In the genomic region with DNA sequence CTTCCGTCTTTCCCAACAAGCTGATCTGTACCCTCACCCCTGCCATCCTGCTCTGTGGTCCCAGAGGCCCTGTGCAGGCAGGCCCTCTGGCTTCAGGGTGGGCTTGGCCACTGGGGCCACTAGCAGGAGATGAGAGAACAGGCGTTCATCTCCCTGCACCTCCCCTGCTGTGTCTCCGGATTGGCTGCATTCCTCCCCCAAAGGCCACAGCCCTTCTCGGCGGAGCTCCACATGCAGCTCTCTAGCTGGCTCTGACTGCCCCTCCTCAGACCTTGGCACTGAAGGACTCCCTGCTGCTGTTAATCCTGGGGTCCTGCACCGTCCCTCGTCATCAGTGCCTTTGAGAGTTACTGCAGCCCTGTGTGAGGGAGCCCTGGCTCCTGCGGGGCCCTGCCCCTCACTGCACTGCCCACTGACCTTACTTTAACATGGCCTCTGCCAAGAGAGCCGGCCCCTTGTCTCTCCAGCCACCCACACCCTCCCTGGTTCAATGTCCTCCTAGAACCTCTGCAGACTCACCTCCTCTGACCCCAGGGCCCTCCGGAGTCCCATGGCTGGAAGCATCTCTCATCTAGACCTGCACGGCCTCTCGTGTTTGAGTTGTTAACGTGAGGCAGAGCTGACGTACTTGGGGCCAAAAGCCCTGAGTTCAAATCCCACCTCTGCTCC, we compare ENCODE assay signal across 21 cellular contexts.
DNase-seq lines count a peak whose midpoint lies in the region; ATAC-seq, FAIRE-seq and TF ChIP-seq lines count a peak whose summit lies in the region.
"Had no signal": no experiment of that assay in that cellular context is flagged by ENCODE, and none has a peak within 500 bp of the region (broad histone marks: within the 10 kb centered on the region; RNA-seq: fewer than 3 reads in every experiment).

No MANE protein-coding gene starts in this region.

- no peak for TF ChIP-seq EP300 in A549 (IDR thresholded peaks at IDR 0.05)

- H3K27ac Mint-ChIP-seq in HFFc6 (peak overlapping the region; percentile 77), MCF 10A (ENCODE audit: low read depth, unreplicated experiment) (no peak overlapping the region), T-cell (no peak overlapping the region)
- H3K27ac Mint-ChIP-seq: activated T-helper 2 cell treated with anti-CD3 and anti-CD28 coated beads, Interferon-gamma antibody, Interleukin-2, Interleukin-4, amounts not matched to agents 10 μg/mL and 5 μg/mL and 100 μg/mL, durations not matched to agents 14 hours and 24 hours and 36 hours; CD14-positive monocyte; memory B cell; nephron progenitor cell; T-helper 2 cell treated with Interferon-gamma antibody and Interleukin-4, amounts not matched to agents 5 μg/mL and 100 μg/mL, for 36 hours had no signal

- H4K5ac ChIP-seq in mesendoderm (ENCODE audit: low read length): no peak overlapping the region

- H3K4me2 ChIP-seq in A549 (peak overlapping the region; percentile 41), mesendoderm (ENCODE audit: low read length) (no peak overlapping the region)

- H3K4me3 Mint-ChIP-seq in HFFc6 (peak overlapping the region; percentile 51), MCF 10A (ENCODE audit: unreplicated experiment) (no peak overlapping the region), T-cell (no peak overlapping the region)
- H3K4me3 Mint-ChIP-seq: CD14-positive monocyte; memory B cell; nephron progenitor cell; T-helper 2 cell treated with Interferon-gamma antibody and Interleukin-4, amounts not matched to agents 5 μg/mL and 100 μg/mL, for 36 hours had no signal

- no peak overlapping the region for H2AK5ac ChIP-seq in mesendoderm (ENCODE audit: low read length)

- peaks cover 11% of the 10 kb centered on the region for H3K27me3 Mint-ChIP-seq in HFFc6 (ENCODE audit: insufficient read depth)
- H3K27me3 Mint-ChIP-seq in MCF 10A (ENCODE audit: insufficient read depth, unreplicated experiment): peaks cover 11% of the 10 kb centered on the region
- peaks cover 17 to 24% of the 10 kb centered on the region in 2 donors for H3K27me3 Mint-ChIP-seq in T-cell

- CTCF ChIA-PET in A549 (lab: Yijun Ruan, JAX): interaction anchor here (1.3 kb wide), 1 partner anchor 20 kb away, joined by 3 read pairs; no protein-coding TSS in a partner anchor
- CTCF ChIA-PET in MCF 10A (lab: Yijun Ruan, JAX): no interaction called here
- CTCF ChIA-PET in T-cell (lab: Charles Lee): no interaction called here

- H2BK15ac ChIP-seq in mesendoderm (replicated peaks; ENCODE audit: low read depth): no peak overlapping the region

- H3K9ac ChIP-seq in mesendoderm (ENCODE audit: low read length): no peak overlapping the region

- POLR2A ChIA-PET in A549 (lab: Yijun Ruan, JAX) (no interaction called here), MCF 10A (lab: Yijun Ruan, JAX) (no interaction called here), T-cell (lab: Charles Lee) (no interaction called here)

- no peak for TF ChIP-seq POLR2A in A549 (IDR thresholded peaks at IDR 0.05; ENCODE audit: low read length)

- no peak overlapping the region for H3K4me3 ChIP-seq in A549
- H3K4me3 ChIP-seq in bronchial epithelial cell (ENCODE audit: low read depth, low read length): no peak overlapping the region
- H3K4me3 ChIP-seq in mesendoderm (ENCODE audit: low read length): no peak overlapping the region

- DNase-seq in A549 (ENCODE audit: low read depth in 1 of 2, low spot score in 1 of 2) (no peak), HFFc6 (peak; percentile 41), bronchial epithelial cell (ENCODE audit: low read depth) (peak; percentile 2), mesendoderm (peak; percentile 76), MCF 10A (ENCODE audit: unreplicated experiment) (no peak), NCI-H2107 treated with DMSO at 0.1 percent for 48 hours (lab: John Stamatoyannopoulos, UW; ENCODE audit: unreplicated experiment) (no peak), hippocampal formation (lab: John Stamatoyannopoulos, UW) (no peak), T-cell (no peak)
- DNase-seq: central memory CD4-positive, alpha-beta T cell; effector CD4-positive, alpha-beta T cell; Karpas-422; NCI-H1105; NCI-H2171 treated with DMSO at 0.1 percent for 48 hours; NCI-H69; nephron progenitor cell; stimulated activated CD4-positive, alpha-beta T cell treated with anti-CD3 and anti-CD28 coated beads, Interleukin-12 subunit alpha, Interleukin-12 subunit beta, amount 100 ng/mL, for 4 hours had no signal

- no peak for TF ChIP-seq RAD21 in A549 (conservative IDR thresholded peaks at IDR 0.05 in 1 of 2, IDR thresholded peaks at IDR 0.05 in 1 of 2)

- H3K56ac ChIP-seq in mesendoderm (ENCODE audit: low read length): peak overlapping the region; percentile 22

- FAIRE-seq in A549 (lab: Jason Lieb, UNC) (no peak), bronchial epithelial cell (lab: Jason Lieb, UNC) (no peak)

- H3K9me3 ChIP-seq in A549: no peaks in the 10 kb centered on the region

- H3K36me3 Mint-ChIP-seq in HFFc6 (ENCODE audit: low read depth) (no peaks in the 10 kb centered on the region), MCF 10A (ENCODE audit: insufficient read depth, unreplicated experiment) (no peaks in the 10 kb centered on the region), T-cell (no peaks in the 10 kb centered on the region)
- H3K36me3 Mint-ChIP-seq: CD14-positive monocyte, memory B cell had no signal

- H3K4me1 ChIP-seq in A549 (peaks cover 13% of the 10 kb centered on the region), mesendoderm (ENCODE audit: control insufficient read depth, low read depth, low read length) (peaks cover 3% of the 10 kb centered on the region)

- intact Hi-C loops in MCF 10A (cut with micrococcal nuclease): no loop called here

- H3K27ac ChIP-seq in A549 (peak overlapping the region; percentile 35 to 73; a peak in 5 of 6 replicates), mesendoderm (ENCODE audit: low read depth, low read length) (no peak overlapping the region)

- WGBS in A549 (ENCODE audit: missing lambda C conversion rate): 57% methylated on average over 6 of the region's 14 CpGs
- no CpG with 5 or more reads among the region's 14 CpGs for WGBS in mesendoderm (ENCODE audit: extremely low coverage, insufficient coverage, low lambda C conversion rate)

- no peaks in the 10 kb centered on the region for H3K79me1 ChIP-seq in mesendoderm (ENCODE audit: low read length)

- H3K9me3 Mint-ChIP-seq in HFFc6 (no peaks in the 10 kb centered on the region), MCF 10A (ENCODE audit: unreplicated experiment) (no peaks in the 10 kb centered on the region), T-cell (peaks cover 0 to 4% (median 0%) of the 10 kb centered on the region in 3 donors)
- H3K9me3 Mint-ChIP-seq: activated T-helper 2 cell treated with anti-CD3 and anti-CD28 coated beads, Interferon-gamma antibody, Interleukin-2, Interleukin-4, amounts not matched to agents 10 μg/mL and 5 μg/mL and 100 μg/mL, durations not matched to agents 14 hours and 24 hours and 36 hours; memory B cell; T-helper 2 cell treated with Interferon-gamma antibody and Interleukin-4, amounts not matched to agents 5 μg/mL and 100 μg/mL, for 36 hours had no signal

- no peak overlapping the region for H3K23ac ChIP-seq in mesendoderm (ENCODE audit: low read length)

- H3K18ac ChIP-seq in mesendoderm (ENCODE audit: low read length): no peak overlapping the region

- ATAC-seq in A549 (peak; percentile 36 to 71; a peak in 4 of 6 replicates), T-cell (replicated peaks in 1 of 4) (no peak)
- ATAC-seq: activated CD4-positive, CD25-positive, alpha-beta regulatory T cell treated with anti-CD3 and anti-CD28 coated beads, Interleukin-2, amount 50 U/mL, for 24 hours had no signal

- H2BK120ac ChIP-seq in mesendoderm (ENCODE audit: low read depth, low read length): no peak overlapping the region

- no peak overlapping the region for H3K4ac ChIP-seq in mesendoderm (ENCODE audit: low read depth, low read length)

- no peak for TF ChIP-seq CTCF in A549 (IDR thresholded peaks at IDR 0.05)
- TF ChIP-seq CTCF in HFFc6 (IDR thresholded peaks at IDR 0.05): no peak
- TF ChIP-seq CTCF in bronchial epithelial cell (IDR thresholded peaks at IDR 0.05; ENCODE audit: insufficient read depth, low read length, severe bottlenecking): no peak
- no peak for TF ChIP-seq CTCF in MCF 10A (IDR thresholded peaks at IDR 0.05; ENCODE audit: unreplicated experiment)

- no peak overlapping the region for H2BK5ac ChIP-seq in mesendoderm (ENCODE audit: low read length)

- no TSS peak for BruUV-seq in MCF 10A (replicated peaks; lab: Mats Ljungman, UMichigan)

- no peaks in the 10 kb centered on the region for H3K36me3 ChIP-seq in bronchial epithelial cell (ENCODE audit: control insufficient read depth, insufficient read depth, low read length)
- no peaks in the 10 kb centered on the region for H3K36me3 ChIP-seq in mesendoderm (ENCODE audit: control insufficient read depth, insufficient read depth, low read length)

- no peaks in the 10 kb centered on the region for H3K79me2 ChIP-seq in mesendoderm (ENCODE audit: control insufficient read depth, insufficient read depth, low read length)

- H4K8ac ChIP-seq in mesendoderm (ENCODE audit: low read depth, low read length): no peak overlapping the region

- H3K4me1 Mint-ChIP-seq in HFFc6 (ENCODE audit: low read depth) (peaks cover 22% of the 10 kb centered on the region), MCF 10A (ENCODE audit: insufficient read depth, unreplicated experiment) (peaks cover 16% of the 10 kb centered on the region), T-cell (no peaks in the 10 kb centered on the region)
- H3K4me1 Mint-ChIP-seq: CD14-positive monocyte, memory B cell had no signal

- H3K27me3 ChIP-seq in bronchial epithelial cell (ENCODE audit: control insufficient read depth, insufficient read depth, low read length) (no peaks in the 10 kb centered on the region), mesendoderm (ENCODE audit: insufficient read depth, low read length, poor library complexity) (no peaks in the 10 kb centered on the region)

TF ChIP-seq in A549, 52 proteins besides CTCF, POLR2A, EP300 and RAD21 (continues in another document):
- TF ChIP-seq CBX2 (IDR thresholded peaks at IDR 0.05; ENCODE audit: borderline replicate concordance, low read depth) (no peak), RNF2 (IDR thresholded peaks at IDR 0.05; ENCODE audit: borderline replicate concordance, low read depth) (no peak), FOSL2 (IDR thresholded peaks at IDR 0.05) (no peak), FOSL2 (CRISPR knock-in tag; IDR thresholded peaks at IDR 0.05) (no peak)
- TF ChIP-seq, protein P1, sequence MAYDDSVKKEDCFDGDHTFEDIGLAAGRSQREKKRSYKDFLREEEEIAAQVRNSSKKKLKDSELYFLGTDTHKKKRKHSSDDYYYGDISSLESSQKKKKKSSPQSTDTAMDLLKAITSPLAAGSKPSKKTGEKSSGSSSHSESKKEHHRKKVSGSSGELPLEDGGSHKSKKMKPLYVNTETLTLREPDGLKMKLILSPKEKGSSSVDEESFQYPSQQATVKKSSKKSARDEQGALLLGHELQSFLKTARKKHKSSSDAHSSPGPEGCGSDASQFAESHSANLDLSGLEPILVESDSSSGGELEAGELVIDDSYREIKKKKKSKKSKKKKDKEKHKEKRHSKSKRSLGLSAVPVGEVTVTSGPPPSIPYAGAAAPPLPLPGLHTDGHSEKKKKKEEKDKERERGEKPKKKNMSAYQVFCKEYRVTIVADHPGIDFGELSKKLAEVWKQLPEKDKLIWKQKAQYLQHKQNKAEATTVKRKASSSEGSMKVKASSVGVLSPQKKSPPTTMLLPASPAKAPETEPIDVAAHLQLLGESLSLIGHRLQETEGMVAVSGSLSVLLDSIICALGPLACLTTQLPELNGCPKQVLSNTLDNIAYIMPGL (CRISPR knock-in tag; IDR thresholded peaks at IDR 0.05; ENCODE audit: borderline replicate concordance): no peak

Comparison
In these comparisons a context has a peak if more than half of its experiments do, and no peak if none do; other contexts are left out.
1. ATAC-seq: peak in A549 (2 of 2); none in T-cell (0 of 4).
2. DNase-seq: peak in HFFc6 (single experiment), bronchial epithelial cell (single experiment) and mesendoderm (single experiment); none in A549 (0 of 2), MCF 10A (single experiment), NCI-H2107 treated with DMSO at 0.1 percent for 48 hours (single experiment), hippocampal formation (0 of 2) and T-cell (0 of 34).